In the genomic region with DNA sequence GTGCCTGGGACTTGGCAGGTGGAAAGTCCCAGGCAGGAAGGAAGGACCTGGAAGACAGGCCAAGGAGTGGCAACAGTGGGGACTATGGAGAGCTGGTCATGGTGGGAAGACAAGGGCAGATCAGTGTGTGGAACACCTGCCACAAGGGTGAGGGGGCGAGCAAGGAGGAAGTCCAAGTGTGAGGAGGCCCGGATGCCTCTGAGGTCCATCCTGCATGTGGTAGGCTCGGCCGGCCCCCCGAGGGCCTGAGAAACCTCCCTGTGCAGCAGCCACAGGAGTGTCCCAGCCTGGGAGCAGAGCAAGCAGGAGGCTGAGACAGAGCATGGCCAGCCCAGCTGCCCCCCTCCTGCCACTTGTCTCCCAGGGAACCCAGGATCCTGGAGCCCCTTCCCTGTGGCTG, we compare ENCODE assay signal across 10 cellular contexts. TPM values are rescaled to one million over a fixed set of nuclear protein-coding genes. Genes with fewer than 3 reads are reported as not detected.
"Had no signal": no experiment of that assay in that cellular context is flagged by ENCODE, and none has a peak within 500 bp of the region (broad histone marks: within the 10 kb centered on the region; RNA-seq: fewer than 3 reads in every experiment).

No MANE protein-coding gene starts in this region.

- H3K27ac Mint-ChIP-seq: HFFc6 had no signal

- H3K4me1 ChIP-seq: HAP-1 had no signal

- H2AFZ ChIP-seq: GM23248 had no signal

- H3K36me3 ChIP-seq: HAP-1 had no signal

- H3K9me3 ChIP-seq: HAP-1 had no signal

- ATAC-seq: HCT116, K562 had no signal

- H3K27ac ChIP-seq: GM23248 had no signal

- H3K9me3 Mint-ChIP-seq: HFFc6 had no signal

- DNase-seq: GM23248, GOT3, H7, HFFc6, IMR-90 had no signal

- H3K4me3 ChIP-seq: GM23248, HAP-1, K562 had no signal

- H3K9ac ChIP-seq: GM23248 had no signal

- H3K4me3 Mint-ChIP-seq: HFFc6 had no signal

RNA-seq across cellular contexts. Expression of a gene that starts 40.5 kb away (rescaled TPM):
- total RNA-seq: GM23248, H4, HFFc6, HT-29, IMR-90, K562 had no signal
- polyA plus RNA-seq: GM23248, IMR-90, K562 had no signal
